In the genomic region with DNA sequence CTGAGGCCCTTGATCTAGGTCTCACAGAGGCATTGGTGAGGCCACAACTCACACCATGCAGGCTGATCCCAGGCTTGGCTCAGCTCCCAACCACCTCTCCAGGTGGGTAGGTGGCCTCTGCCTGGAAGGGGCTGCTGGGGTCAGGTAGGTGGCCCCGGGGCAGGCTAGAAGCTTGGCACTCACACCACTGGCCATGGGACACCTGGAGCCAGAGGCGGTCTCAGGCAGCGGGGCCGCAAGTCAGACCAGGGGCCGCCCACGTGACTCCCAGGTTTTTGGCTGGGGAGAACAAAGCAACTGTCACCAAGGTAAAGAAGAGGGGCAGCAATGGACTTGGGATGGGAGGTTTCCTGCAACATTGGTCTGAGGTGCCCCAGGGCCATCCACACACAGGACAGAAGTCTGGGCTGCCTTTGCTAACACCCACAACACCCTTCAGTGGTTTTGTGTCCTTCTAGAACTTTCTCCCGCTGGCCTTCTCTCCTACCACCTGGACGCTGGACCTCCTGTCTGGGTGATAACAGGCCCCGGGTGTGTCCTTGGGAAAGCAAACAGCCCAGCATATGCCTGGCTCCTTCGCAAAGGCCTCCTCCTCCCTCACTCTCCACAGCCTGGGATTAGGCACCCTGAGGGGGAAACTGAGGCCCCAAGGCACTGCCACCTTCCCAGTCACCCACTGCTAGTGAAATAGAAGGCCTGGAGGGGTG, we compare ENCODE assay signal across 20 cellular contexts. TPM values are rescaled to one million over a fixed set of nuclear protein-coding genes. Genes with fewer than 3 reads are reported as not detected.
A peak's percentile ranks its signal among the peaks of the same experiment; 100 is the strongest.
DNase-seq lines count a peak whose midpoint lies in the region; ATAC-seq, FAIRE-seq and TF ChIP-seq lines count a peak whose summit lies in the region.
"Had no signal": no experiment of that assay in that cellular context is flagged by ENCODE, and none has a peak within 500 bp of the region (broad histone marks: within the 10 kb centered on the region; RNA-seq: fewer than 3 reads in every experiment).

No MANE protein-coding gene starts in this region.

- no peaks in the 10 kb centered on the region for H3K36me3 ChIP-seq in HepG2 (replicated peaks in 1 of 2; ENCODE audit: control insufficient read depth in 1 of 2, insufficient read depth in 2 of 2, low read length in 2 of 2)
- H3K36me3 ChIP-seq in right lobe of liver = no peaks in the 10 kb centered on the region
- peaks cover 2% of the 10 kb centered on the region for H3K36me3 ChIP-seq in NT2/D1 (ENCODE audit: insufficient read depth, insufficient read length, low read length)
- H3K36me3 ChIP-seq: SJSA1, suprapubic skin had no signal

- H3K27ac ChIP-seq in HepG2 (ENCODE audit: extremely low read length, insufficient read depth, low read length) = no peak overlapping the region
- no peak overlapping the region for H3K27ac ChIP-seq in right lobe of liver
- H3K27ac ChIP-seq in epithelial cell of prostate = peak overlapping the region; percentile 67
- H3K27ac ChIP-seq: psoas muscle, SJSA1, suprapubic skin had no signal

- H3K9me3 ChIP-seq in HepG2 (ENCODE audit: low read length) (no peaks in the 10 kb centered on the region), right lobe of liver (no peaks in the 10 kb centered on the region), NT2/D1 (ENCODE audit: insufficient read depth, low read length) (no peaks in the 10 kb centered on the region)
- H3K9me3 ChIP-seq: psoas muscle, SJSA1, suprapubic skin had no signal

- no peak for DNase-seq in HepG2 (ENCODE audit: low spot score)
- DNase-seq in right lobe of liver = no peak
- DNase-seq in NT2/D1 (ENCODE audit: low read depth, low spot score) = no peak
- DNase-seq in epithelial cell of prostate (ENCODE audit: low read depth, low spot score) = no peak
- DNase-seq in stimulated activated naive CD8-positive, alpha-beta T cell treated with anti-CD3 and anti-CD28 coated beads, Interleukin-15, amount 100 ng/mL, for 72 hours = no peak
- no peak for DNase-seq in stimulated activated CD4-positive, alpha-beta T cell treated with anti-CD3 and anti-CD28 coated beads, Interleukin-4, amount 100 ng/mL, for 4 hours
- no peak for DNase-seq in GM13976 (ENCODE audit: low spot score)
- no peak for DNase-seq in activated CD8-positive, alpha-beta memory T cell treated with anti-CD3 and anti-CD28 coated beads, Interleukin-2, amount 50 U/mL, for 48 hours
- DNase-seq: ACHN, Karpas-422, NCI-H1105, NCI-H2081 treated with DMSO at 0.1 percent for 48 hours, NCI-H524, OCI-M1, psoas muscle, small intestine had no signal

- H3K79me2 ChIP-seq in HepG2 (ENCODE audit: insufficient read depth, low read length) = no peaks in the 10 kb centered on the region

- ATAC-seq in HepG2 (peak; percentile 31), right lobe of liver (no peak)
- ATAC-seq in stimulated activated naive CD8-positive, alpha-beta T cell treated with anti-CD3 and anti-CD28 coated beads, Interleukin-15, amount 100 ng/mL, for 72 hours = no peak

- no peak for TF ChIP-seq RAD21 in HepG2 (CRISPR knock-in tag; IDR thresholded peaks at IDR 0.05)

- H3K4me1 Mint-ChIP-seq in stimulated activated naive CD8-positive, alpha-beta T cell treated with anti-CD3 and anti-CD28 coated beads, Interleukin-15, amount 100 ng/mL, for 72 hours = peaks cover 33% of the 10 kb centered on the region

- TF ChIP-seq POLR2A in HepG2 (IDR thresholded peaks at IDR 0.05; ENCODE audit: insufficient read depth in 1 of 2, low read depth in 2 of 2, low read length in 2 of 2) (no peak), right lobe of liver (IDR thresholded peaks at IDR 0.05) (no peak)

- 36% methylated on average over 10 of the region's 10 CpGs for WGBS in HepG2 (ENCODE audit: low lambda C conversion rate)
- WGBS in right lobe of liver (ENCODE audit: insufficient coverage, low coverage, low lambda C conversion rate, missing lambda C conversion rate) = 72% methylated on average over 7 of the region's 10 CpGs

- H3K4me3 ChIP-seq in HepG2 (replicated peaks in 1 of 3; ENCODE audit: insufficient read depth in 1 of 3, low read depth in 2 of 3, low read length in 3 of 3) (0 out of 6 replicates have a peak overlapping the region, but pooled peaks of 1 of the 3 experiments have one; percentile 6), right lobe of liver (no peak overlapping the region), NT2/D1 (ENCODE audit: insufficient read length, low read depth) (no peak overlapping the region)
- H3K4me3 ChIP-seq: psoas muscle, SJSA1, suprapubic skin had no signal

- H3K27me3 Mint-ChIP-seq in stimulated activated naive CD8-positive, alpha-beta T cell treated with anti-CD3 and anti-CD28 coated beads, Interleukin-15, amount 100 ng/mL, for 72 hours = no peaks in the 10 kb centered on the region

- peak overlapping the region; percentile 57 to 73 for H3K4me3 Mint-ChIP-seq in stimulated activated naive CD8-positive, alpha-beta T cell treated with anti-CD3 and anti-CD28 coated beads, Interleukin-15, amount 100 ng/mL, for 72 hours
- H3K4me3 Mint-ChIP-seq: activated T-helper 1 cell treated with anti-CD3 and anti-CD28 coated beads, Interleukin-12 subunit alpha, Interleukin-12 subunit beta, Interleukin-2, Interleukin-4 antibody, amounts not matched to agents 30 ng/mL and 10 ng/mL and 1 ng/mL, durations not matched to agents 14 hours and 24 hours and 36 hours had no signal

- H4K20me1 ChIP-seq in HepG2 (ENCODE audit: insufficient read depth, low read length) = no peaks in the 10 kb centered on the region

- H3K4me1 ChIP-seq in HepG2 (ENCODE audit: insufficient read depth, low read length) (peaks cover 45% of the 10 kb centered on the region), right lobe of liver (no peaks in the 10 kb centered on the region), NT2/D1 (ENCODE audit: insufficient read depth, insufficient read length) (peaks cover 17% of the 10 kb centered on the region)
- H3K4me1 ChIP-seq: psoas muscle, SJSA1, suprapubic skin had no signal

- POLR2A ChIA-PET in HepG2 (lab: Yijun Ruan, JAX) = no interaction called here

- no TSS peak for BruUV-seq in HepG2 (replicated peaks; lab: Mats Ljungman, UMichigan)

- in situ Hi-C loops in HepG2 (cut with HindIII; ENCODE audit: extremely low pct_ligation_motif_present, low pct_unique_long_range_greater_than_20kb) (no loop called here), GM13976 (cut with MboI; ENCODE audit: low sequenced_read_pairs, unreplicated experiment) (no loop called here)

- H3K27ac Mint-ChIP-seq in stimulated activated naive CD8-positive, alpha-beta T cell treated with anti-CD3 and anti-CD28 coated beads, Interleukin-15, amount 100 ng/mL, for 72 hours = peak overlapping the region; percentile 72 to 76
- H3K27ac Mint-ChIP-seq: activated T-helper 1 cell treated with anti-CD3 and anti-CD28 coated beads, Interleukin-12 subunit alpha, Interleukin-12 subunit beta, Interleukin-2, Interleukin-4 antibody, amounts not matched to agents 30 ng/mL and 10 ng/mL and 1 ng/mL, durations not matched to agents 14 hours and 24 hours and 36 hours had no signal

- TF ChIP-seq EP300 in HepG2 (IDR thresholded peaks at IDR 0.05; ENCODE audit: low read depth in 2 of 2, low read length in 2 of 2) (no peak), HepG2 (CRISPR knock-in tag; IDR thresholded peaks at IDR 0.05; ENCODE audit: borderline replicate concordance) (no peak)

- H3K9me3 Mint-ChIP-seq in stimulated activated naive CD8-positive, alpha-beta T cell treated with anti-CD3 and anti-CD28 coated beads, Interleukin-15, amount 100 ng/mL, for 72 hours = no peaks in the 10 kb centered on the region
- H3K9me3 Mint-ChIP-seq: activated T-helper 1 cell treated with anti-CD3 and anti-CD28 coated beads, Interleukin-12 subunit alpha, Interleukin-12 subunit beta, Interleukin-2, Interleukin-4 antibody, amounts not matched to agents 30 ng/mL and 10 ng/mL and 1 ng/mL, durations not matched to agents 14 hours and 24 hours and 36 hours had no signal

- H3K27me3 ChIP-seq in HepG2 (ENCODE audit: control insufficient read depth in 1 of 2, insufficient read depth in 2 of 2, low read length in 2 of 2) (peaks cover 8 to 19% of the 10 kb centered on the region in 2 experiments; a peak in 4 of 5 replicates), right lobe of liver (no peaks in the 10 kb centered on the region), NT2/D1 (ENCODE audit: insufficient read depth, insufficient read length) (no peaks in the 10 kb centered on the region)
- H3K27me3 ChIP-seq: SJSA1, suprapubic skin had no signal

- TF ChIP-seq CTCF in HepG2 (CRISPR knock-in tag; IDR thresholded peaks at IDR 0.05) = no peak
- no peak for TF ChIP-seq CTCF in right lobe of liver (IDR thresholded peaks at IDR 0.05)
- no peak for TF ChIP-seq CTCF in GM13976 (IDR thresholded peaks at IDR 0.05; ENCODE audit: borderline replicate concordance, control extremely low read depth, extremely low read depth, insufficient read depth, missing control alignments)

- H3K9ac ChIP-seq in HepG2 (ENCODE audit: insufficient read depth, low read depth, low read length) (no peak overlapping the region), NT2/D1 (ENCODE audit: insufficient read length, low read depth) (peak overlapping the region; percentile 46)

- no peak for FAIRE-seq in HepG2 (lab: Jason Lieb, UNC)
- FAIRE-seq: small intestine had no signal

- CTCF ChIA-PET in HepG2 (lab: Yijun Ruan, JAX; ENCODE audit: low intra/inter-chr PET ratio, low total read pairs) = no interaction called here

- 0 out of 2 replicates have a peak overlapping the region, but pooled peaks have one; percentile 4 for H3K4me2 ChIP-seq in HepG2 (ENCODE audit: low read depth, low read length)

- H2AFZ ChIP-seq in HepG2 (ENCODE audit: low read length) = no peak overlapping the region

- intact Hi-C loops in HepG2 (cut with micrococcal nuclease; ENCODE audit: unreplicated experiment) = no loop called here
- intact Hi-C loops in right lobe of liver (cut with DNase I) = no loop called here

RNA-seq across cellular contexts. Expression of a gene that starts 16.4 kb away (rescaled TPM):
- total RNA-seq in HepG2 (2016; rRNA removed; fragmentation: Illumina TruSeq; extraction: Trizol) = 0.13 TPM in 1 of 2 replicates, not detected in the other
- 0.35 TPM in 1 of 2 replicates, not detected in the other for total RNA-seq in HepG2 (2016; cell fraction: cytosol; rRNA removed; fragmentation: Illumina TruSeq; extraction: Trizol; ENCODE audit: low read depth)
- total RNA-seq in HepG2 (2016; cell fraction: insoluble cytoplasmic fraction; rRNA removed; fragmentation: Illumina TruSeq; extraction: Trizol) = not detected in 2 replicates
- not detected in 2 replicates for total RNA-seq in HepG2 (2016; cell fraction: membrane; rRNA removed; fragmentation: Illumina TruSeq; extraction: Trizol)
- total RNA-seq in HepG2 (2016; cell fraction: nucleus; rRNA removed; fragmentation: Illumina TruSeq; extraction: Trizol) = not detected in 2 replicates
- 0.26 and 0.29 TPM in 2 replicates for polyA plus RNA-seq in HepG2 (2011; rRNA removed)
- polyA plus RNA-seq in HepG2 (2011; cell fraction: cytosol; rRNA removed) = 0.13 and 0.28 TPM in 2 replicates
- polyA plus RNA-seq in HepG2 (2011; cell fraction: nucleus; rRNA removed) = 0.16 and 0.37 TPM in 2 replicates
- not detected in 2 replicates for polyA plus RNA-seq in HepG2 (2012)
- polyA plus RNA-seq in HepG2 (2016; cell fraction: cytosol; fragmentation: Illumina TruSeq; extraction: Trizol; ENCODE audit: low read depth) = 0.35 and 0.65 TPM in 2 replicates
- polyA plus RNA-seq in HepG2 (2016; cell fraction: insoluble cytoplasmic fraction; fragmentation: Illumina TruSeq; extraction: Trizol; ENCODE audit: low read depth) = not detected in 2 replicates
- polyA plus RNA-seq in HepG2 (2016; cell fraction: membrane; fragmentation: Illumina TruSeq; extraction: Trizol; ENCODE audit: low read depth) = 0.33 TPM in 1 of 2 replicates, not detected in the other
- polyA plus RNA-seq in HepG2 (2016; cell fraction: nucleus; fragmentation: Illumina TruSeq; extraction: Trizol; ENCODE audit: insufficient read depth, low read depth) = not detected in 2 replicates
- 0.44 and 7.8 TPM in 2 replicates for polyA minus RNA-seq in HepG2 (2011; rRNA and poly(A)+ RNA removed; ENCODE audit: low replicate concordance)
- not detected in 2 replicates for polyA minus RNA-seq in HepG2 (2011; cell fraction: cytosol; rRNA and poly(A)+ RNA removed)
- polyA minus RNA-seq in HepG2 (2011; cell fraction: nucleus; rRNA and poly(A)+ RNA removed) = not detected in 2 replicates
- total RNA-seq in right lobe of liver = under 1 TPM in 4 of 6 experiments, not detected in 2; 0.31 to 0.98 (median 0.70) TPM
- total RNA-seq: activated T-helper 1 cell treated with anti-CD3 and anti-CD28 coated beads, Interleukin-12 subunit alpha, Interleukin-12 subunit beta, Interleukin-2, Interleukin-4 antibody, amounts not matched to agents 30 ng/mL and 10 ng/mL and 1 ng/mL, durations not matched to agents 14 hours and 24 hours and 36 hours had no signal
- polyA plus RNA-seq: neural cell had no signal

RNA-seq across cellular contexts. Expression of a gene that starts 45.7 kb away (rescaled TPM):
- total RNA-seq in HepG2 (2016; rRNA removed; fragmentation: Illumina TruSeq; extraction: Trizol) (48.3 and 61.7 TPM in 2 replicates), right lobe of liver (1 to 10 TPM in 4 of 6 experiments, under 1 TPM in 2; 0.49 to 4.7 (median 1.3) TPM)
- 23.8 and 27.0 TPM in 2 replicates for total RNA-seq in HepG2 (2016; cell fraction: cytosol; rRNA removed; fragmentation: Illumina TruSeq; extraction: Trizol; ENCODE audit: low read depth)
- 48.0 and 66.5 TPM in 2 replicates for total RNA-seq in HepG2 (2016; cell fraction: insoluble cytoplasmic fraction; rRNA removed; fragmentation: Illumina TruSeq; extraction: Trizol)
- 37.7 and 42.3 TPM in 2 replicates for total RNA-seq in HepG2 (2016; cell fraction: membrane; rRNA removed; fragmentation: Illumina TruSeq; extraction: Trizol)
- 23.1 and 24.3 TPM in 2 replicates for total RNA-seq in HepG2 (2016; cell fraction: nucleus; rRNA removed; fragmentation: Illumina TruSeq; extraction: Trizol)
- polyA plus RNA-seq in HepG2 (2011; rRNA removed) = 7.7 and 10.6 TPM in 2 replicates
- polyA plus RNA-seq in HepG2 (2011; cell fraction: cytosol; rRNA removed) = 8.9 and 11.0 TPM in 2 replicates
- 3.9 and 4.5 TPM in 2 replicates for polyA plus RNA-seq in HepG2 (2011; cell fraction: nucleus; rRNA removed)
- polyA plus RNA-seq in HepG2 (2012) = 5.7 and 16.9 TPM in 2 replicates
- 28.1 and 34.5 TPM in 2 replicates for polyA plus RNA-seq in HepG2 (2016; cell fraction: cytosol; fragmentation: Illumina TruSeq; extraction: Trizol; ENCODE audit: low read depth)
- 76.0 and 95.5 TPM in 2 replicates for polyA plus RNA-seq in HepG2 (2016; cell fraction: insoluble cytoplasmic fraction; fragmentation: Illumina TruSeq; extraction: Trizol; ENCODE audit: low read depth)
- polyA plus RNA-seq in HepG2 (2016; cell fraction: membrane; fragmentation: Illumina TruSeq; extraction: Trizol; ENCODE audit: low read depth) = 36.4 and 39.0 TPM in 2 replicates
- 38.9 and 39.5 TPM in 2 replicates for polyA plus RNA-seq in HepG2 (2016; cell fraction: nucleus; fragmentation: Illumina TruSeq; extraction: Trizol; ENCODE audit: insufficient read depth, low read depth)
- polyA minus RNA-seq in HepG2 (2011; rRNA and poly(A)+ RNA removed; ENCODE audit: low replicate concordance) = 7.2 and 33.6 TPM in 2 replicates
- polyA minus RNA-seq in HepG2 (2011; cell fraction: cytosol; rRNA and poly(A)+ RNA removed) = 3.9 and 4.1 TPM in 2 replicates
- 4.7 and 6.2 TPM in 2 replicates for polyA minus RNA-seq in HepG2 (2011; cell fraction: nucleus; rRNA and poly(A)+ RNA removed)

Comparison
In these comparisons a context has a peak if more than half of its experiments do, and no peak if none do; other contexts are left out.
1. RNA of a gene that starts 45.7 kb away (total RNA-seq): 23.1 to 66.5 TPM in HepG2; 0.49 to 4.7 TPM in right lobe of liver; every median in the first group is over 4 times any median in the second.